Comparison of ENCODE assay signal across 17 cellular contexts in genomic region chr17:65629234-65629690, GRCh38.
DNase-seq lines count a peak whose midpoint lies in the region; ATAC-seq, FAIRE-seq and TF ChIP-seq lines count a peak whose summit lies in the region.
"Had no signal": no experiment of that assay in that cellular context is flagged by ENCODE, and none has a peak within 500 bp of the region (broad histone marks: within the 10 kb centered on the region; RNA-seq: fewer than 3 reads in every experiment).

No MANE protein-coding gene starts in this region.

- CTCF ChIA-PET in A549 (lab: Yijun Ruan, JAX) = interaction anchor here (1.2 kb wide), 1 partner anchor 335 kb away, joined by 3 read pairs; no protein-coding TSS in a partner anchor
- CTCF ChIA-PET in H1 (lab: Charles Lee; ENCODE audit: partially characterized antibody) = interaction anchor here (1.3 to 1.6 kb wide), 3 partner anchors 9 to 72 kb away, joined by 3 read pairs; no protein-coding TSS in a partner anchor

- H3K27me3 Mint-ChIP-seq in GM23338 (ENCODE audit: insufficient read depth, low read depth, poor library complexity) = peaks cover 7% of the 10 kb centered on the region
- H3K27me3 Mint-ChIP-seq: activated CD4-positive, alpha-beta memory T cell treated with anti-CD3 and anti-CD28 coated beads for 36 hours had no signal

- no peaks in the 10 kb centered on the region for H3K23me2 ChIP-seq in H1 (ENCODE audit: low read depth, low read length)

- no peak overlapping the region for H3K27ac Mint-ChIP-seq in GM23338
- H3K27ac Mint-ChIP-seq: activated CD4-positive, alpha-beta memory T cell treated with anti-CD3 and anti-CD28 coated beads for 36 hours; activated T-helper 2 cell treated with anti-CD3 and anti-CD28 coated beads, Interferon-gamma antibody, Interleukin-2, Interleukin-4, amounts not matched to agents 10 μg/mL and 5 μg/mL and 100 μg/mL, durations not matched to agents 14 hours and 24 hours and 36 hours; progenitor cell of endocrine pancreas had no signal

- no peak; a peak in 1 of 6 replicates for ATAC-seq in A549
- ATAC-seq in GM23338 = peak; percentile 77
- no peak for ATAC-seq in HG03457 (IDR thresholded peaks at IDR 0.05; ENCODE audit: unreplicated experiment)
- ATAC-seq: heart right ventricle, left colon had no signal

- DNase-seq in A549 (ENCODE audit: low read depth in 1 of 2, low spot score in 1 of 2) (no peak), GM23338 (ENCODE audit: low spot score) (no peak), NCI-H748 (lab: John Stamatoyannopoulos, UW; ENCODE audit: unreplicated experiment) (peak; percentile 95), H1 (ENCODE audit: low read depth in 1 of 2, low spot score in 2 of 2) (no peak), cerebellar cortex (ENCODE audit: low spot score) (no peak), NCI-H82 treated with DMSO at 0.1 percent for 48 hours (lab: John Stamatoyannopoulos, UW; ENCODE audit: unreplicated experiment) (no peak)
- DNase-seq in stimulated activated CD8-positive, alpha-beta memory T cell treated with anti-CD3 and anti-CD28 coated beads, Interleukin-4, amount 100 ng/mL, for 48 hours = no peak
- DNase-seq: activated CD4-positive, alpha-beta memory T cell treated with anti-CD3 and anti-CD28 coated beads for 36 hours; aorta; heart right ventricle; left colon; Right ventricle myocardium superior; substantia nigra; T-helper 9 cell had no signal

- H3K14ac ChIP-seq in H1 (ENCODE audit: insufficient read length) = no peak overlapping the region

- no peak overlapping the region for H2BK20ac ChIP-seq in H1 (ENCODE audit: low read length)

- TF ChIP-seq RAD21 in A549 (conservative IDR thresholded peaks at IDR 0.05 in 1 of 2, IDR thresholded peaks at IDR 0.05 in 1 of 2) = no peak
- no peak for TF ChIP-seq RAD21 in H1 (IDR thresholded peaks at IDR 0.05 in 1 of 2, conservative IDR thresholded peaks at IDR 0.05 in 1 of 2; ENCODE audit: low read depth in 2 of 2, low read length in 2 of 2)

- H3K79me2 ChIP-seq in GM23338 (replicated peaks; ENCODE audit: insufficient read depth) (no peaks in the 10 kb centered on the region), H1 (ENCODE audit: control insufficient read depth in 1 of 2, insufficient read depth in 2 of 2, low read length in 2 of 2) (no peaks in the 10 kb centered on the region)

- no peak overlapping the region for H2BK12ac ChIP-seq in H1 (ENCODE audit: low read depth, low read length)

- no peaks in the 10 kb centered on the region for H3K9me3 ChIP-seq in A549
- no peaks in the 10 kb centered on the region for H3K9me3 ChIP-seq in H1 (ENCODE audit: insufficient read depth in 2 of 2, low read depth in 1 of 2, low read length in 1 of 2)
- H3K9me3 ChIP-seq: heart right ventricle had no signal

- no peak overlapping the region for H2AK5ac ChIP-seq in H1 (ENCODE audit: low read depth, low read length)

- TF ChIP-seq EP300 in A549 (IDR thresholded peaks at IDR 0.05) (no peak), H1 (IDR thresholded peaks at IDR 0.05; ENCODE audit: borderline replicate concordance in 1 of 2, low read depth in 2 of 2, low read length in 2 of 2) (no peak)

- H4K5ac ChIP-seq in H1 (ENCODE audit: insufficient read length, low read depth, low read length) = no peak overlapping the region

- H3K4me1 ChIP-seq in A549 = peaks cover 41% of the 10 kb centered on the region
- H3K4me1 ChIP-seq in GM23338 (ENCODE audit: insufficient read depth) = no peaks in the 10 kb centered on the region; the same call in 1 of the 2 replicates
- peaks cover 0 to 7% (median 2%) of the 10 kb centered on the region in 4 experiments; a peak in 3 of 7 replicates for H3K4me1 ChIP-seq in H1 (replicated peaks in 1 of 4; ENCODE audit: control insufficient read depth in 3 of 4, insufficient read depth in 4 of 4, low read length in 3 of 4)

- H3K36me3 ChIP-seq in GM23338 (ENCODE audit: insufficient read depth) = no peaks in the 10 kb centered on the region
- no peaks in the 10 kb centered on the region for H3K36me3 ChIP-seq in H1 (ENCODE audit: control insufficient read depth in 2 of 4, insufficient read depth in 4 of 4, low read length in 3 of 4)
- H3K36me3 ChIP-seq: heart right ventricle had no signal

- H3K9ac ChIP-seq in H1 (replicated peaks in 1 of 4; ENCODE audit: extremely low read depth in 1 of 4, low read depth in 3 of 4, low read length in 3 of 4) = no peak overlapping the region

- H2AFZ ChIP-seq in GM23338 (peak overlapping the region; percentile 78), H1 (ENCODE audit: low read length) (no peak overlapping the region)

- no peak overlapping the region for H2BK5ac ChIP-seq in H1 (ENCODE audit: low read depth, low read length)

- no peak overlapping the region for H3K4me3 Mint-ChIP-seq in GM23338
- H3K4me3 Mint-ChIP-seq: activated CD4-positive, alpha-beta memory T cell treated with anti-CD3 and anti-CD28 coated beads for 36 hours had no signal

- no peak for TF ChIP-seq POLR2A in A549 (IDR thresholded peaks at IDR 0.05; ENCODE audit: low read length)
- TF ChIP-seq POLR2A in H1 (IDR thresholded peaks at IDR 0.05; ENCODE audit: control extremely low read depth in 1 of 2, low read depth in 2 of 2, low read length in 2 of 2) = no peak

- no peak overlapping the region for H3K4me3 ChIP-seq in A549
- no peak overlapping the region for H3K4me3 ChIP-seq in GM23338
- H3K4me3 ChIP-seq in H1 (ENCODE audit: extremely low read depth in 1 of 4, insufficient read depth in 2 of 4, low read depth in 3 of 4, low read length in 4 of 4) = no peak overlapping the region
- H3K4me3 ChIP-seq: heart right ventricle had no signal

- H3K36me3 Mint-ChIP-seq in GM23338 (ENCODE audit: low read depth) = 0 out of 3 replicates have a peak, but pooled peaks cover under 1% of the 10 kb centered on the region
- H3K36me3 Mint-ChIP-seq: activated CD4-positive, alpha-beta memory T cell treated with anti-CD3 and anti-CD28 coated beads for 36 hours had no signal

- peak overlapping the region; percentile 47 to 62; a peak in 4 of 6 replicates for H3K27ac ChIP-seq in A549
- H3K27ac ChIP-seq in GM23338 (ENCODE audit: low read depth) = no peak overlapping the region
- no peak overlapping the region for H3K27ac ChIP-seq in H1 (ENCODE audit: low read depth, low read length)
- H3K27ac ChIP-seq: heart right ventricle had no signal

- FAIRE-seq in A549 (lab: Jason Lieb, UNC) (no peak), H1 (lab: Jason Lieb, UNC) (no peak)

- H3K27me3 ChIP-seq in GM23338 (ENCODE audit: insufficient read depth) (no peaks in the 10 kb centered on the region), H1 (replicated peaks in 1 of 4; ENCODE audit: control insufficient read depth in 3 of 4, extremely low read depth in 1 of 4, insufficient read depth in 3 of 4, low read length in 3 of 4) (no peaks in the 10 kb centered on the region)
- H3K27me3 ChIP-seq: heart right ventricle had no signal

- H2BK15ac ChIP-seq in H1 (ENCODE audit: low read length) = no peak overlapping the region

- no peaks in the 10 kb centered on the region for H4K20me1 ChIP-seq in GM23338 (replicated peaks; ENCODE audit: insufficient read depth)
- H4K20me1 ChIP-seq in H1 (replicated peaks in 1 of 2; ENCODE audit: control insufficient read depth in 1 of 2, insufficient read depth in 2 of 2, low read length in 2 of 2) = no peaks in the 10 kb centered on the region

- H3F3A ChIP-seq in GM23338 (replicated peaks; ENCODE audit: low read depth) = no peaks in the 10 kb centered on the region

- H3K4me1 Mint-ChIP-seq in GM23338 = peaks cover 24% of the 10 kb centered on the region

- H3K4me2 ChIP-seq in A549 (peak overlapping the region; percentile 76; the same call in 2 of the 3 replicates), GM23338 (peak overlapping the region; percentile 24; the same call in 1 of the 2 replicates), H1 (ENCODE audit: insufficient read depth in 1 of 2, low read depth in 2 of 2, low read length in 2 of 2) (no peak overlapping the region; a peak in 1 of 4 replicates)

- H4K91ac ChIP-seq in H1 (replicated peaks; ENCODE audit: insufficient read length, low read length) = no peak overlapping the region

- H3K18ac ChIP-seq in H1 (ENCODE audit: extremely low read depth, low read length) = no peak overlapping the region

- no peak overlapping the region for H3K56ac ChIP-seq in H1 (replicated peaks; ENCODE audit: insufficient read length, low read depth, low read length)

- H3K9me2 ChIP-seq in GM23338 (ENCODE audit: insufficient read depth) = no peaks in the 10 kb centered on the region

- H3K79me1 ChIP-seq in H1 (ENCODE audit: low read depth, low read length) = no peaks in the 10 kb centered on the region

- H3K4ac ChIP-seq in H1 (replicated peaks; ENCODE audit: insufficient read length, low read depth, low read length) = no peak overlapping the region

- 0 out of 3 replicates have a peak, but pooled peaks cover 3% of the 10 kb centered on the region for H3K9me3 Mint-ChIP-seq in GM23338
- H3K9me3 Mint-ChIP-seq: activated CD4-positive, alpha-beta memory T cell treated with anti-CD3 and anti-CD28 coated beads for 36 hours; activated T-helper 2 cell treated with anti-CD3 and anti-CD28 coated beads, Interferon-gamma antibody, Interleukin-2, Interleukin-4, amounts not matched to agents 10 μg/mL and 5 μg/mL and 100 μg/mL, durations not matched to agents 14 hours and 24 hours and 36 hours had no signal

- H3K23ac ChIP-seq in H1 (ENCODE audit: insufficient read length) = no peak overlapping the region

- TF ChIP-seq CTCF in A549 (IDR thresholded peaks at IDR 0.05) (no peak), GM23338 (conservative IDR thresholded peaks at IDR 0.05; ENCODE audit: low read depth in 2 of 2) (no peak), H1 (IDR thresholded peaks at IDR 0.05; ENCODE audit: control extremely low read depth in 1 of 3, insufficient read depth in 1 of 3, low read depth in 1 of 3, low read length in 3 of 3) (no peak)

- H4K8ac ChIP-seq in H1 (ENCODE audit: extremely low read depth, insufficient read depth, low read length) = no peak overlapping the region

- H2BK120ac ChIP-seq in H1 (replicated peaks; ENCODE audit: low read depth, low read length) = no peak overlapping the region

- WGBS in A549 (ENCODE audit: missing lambda C conversion rate) = 76% methylated on average over 5 of the region's 5 CpGs
- 81% methylated on average over 5 of the region's 5 CpGs; no CpG with 5 or more reads in 1 of the 2 experiments for WGBS in H1 (ENCODE audit: extremely low coverage in 1 of 2, insufficient coverage in 1 of 2, insufficient read length in 1 of 2, insufficient replicate concordance in 2 of 2, low coverage in 1 of 2, low lambda C conversion rate in 2 of 2, missing lambda C conversion rate in 1 of 2), 2 experiments

- POLR2A ChIA-PET in A549 (lab: Yijun Ruan, JAX) (interaction anchor here (1.1 kb wide), 1 partner anchor 45 kb away, joined by 3 read pairs; no protein-coding TSS in a partner anchor), H1 (lab: Charles Lee; ENCODE audit: partially characterized antibody) (interaction anchor here (0.7 to 2.3 kb wide), 4 partner anchors 14 to 69 kb away, joined by 3 to 6 read pairs (median 4); no protein-coding TSS in a partner anchor)

TF ChIP-seq in A549, 52 proteins besides CTCF, POLR2A, EP300 and RAD21 (continues in another document):
- no peak for TF ChIP-seq EHF (CRISPR knock-in tag; IDR thresholded peaks at IDR 0.05)
- no peak for TF ChIP-seq FOSB (CRISPR knock-in tag; IDR thresholded peaks at IDR 0.05)

TF ChIP-seq in H1, 55 proteins besides CTCF, POLR2A, EP300 and RAD21 (continues in another document):
- TF ChIP-seq SIRT6 (IDR thresholded peaks at IDR 0.05; ENCODE audit: low read length) = no peak
- TF ChIP-seq SP1 (IDR thresholded peaks at IDR 0.05; ENCODE audit: low read depth, low read length) = no peak
- TF ChIP-seq TCF12 (IDR thresholded peaks at IDR 0.05; ENCODE audit: low read depth, low read length) = 0 out of 2 replicates have a peak, but pooled peaks have one; percentile 53

Comparison
In these comparisons a context has a peak if more than half of its experiments do, and no peak if none do; other contexts are left out.
1. H3K27ac ChIP-seq: peak in A549 (2 of 2); none in GM23338 (single experiment) and H1 (single experiment).
2. H3K4me2 ChIP-seq: peak in A549 (single experiment) and GM23338 (single experiment); none in H1 (0 of 2).